ENCODE assay signal across 30 cellular contexts in the genomic region with DNA sequence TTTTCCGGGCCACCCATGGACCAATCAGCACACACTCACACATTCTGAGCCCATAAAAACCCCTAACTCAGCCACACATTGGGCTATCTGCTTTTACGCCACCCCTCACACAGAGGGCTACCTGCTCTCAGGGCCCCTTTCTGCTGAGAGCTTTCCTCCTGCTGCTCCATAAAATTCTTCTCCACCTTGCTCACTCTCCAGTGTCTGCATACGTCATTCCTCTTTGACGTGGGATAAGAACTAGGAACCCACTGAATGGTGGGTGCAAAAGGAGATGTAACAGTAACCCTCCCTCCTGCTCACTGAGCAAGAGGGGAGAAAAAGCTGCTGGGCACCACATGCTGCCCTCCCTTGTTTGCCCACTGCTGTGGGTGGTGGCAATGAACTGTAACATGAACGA.
"Had no signal": no experiment of that assay in that cellular context is flagged by ENCODE, and none has a peak within 500 bp of the region (broad histone marks: within the 10 kb centered on the region; RNA-seq: fewer than 3 reads in every experiment).

No MANE protein-coding gene starts in this region.

- H3K27me3 ChIP-seq: neural progenitor cell, neutrophil, pancreas, spleen, suprapubic skin, testis, tibial artery, transverse colon, upper lobe of right lung, uterus had no signal

- H3K4me3 ChIP-seq: neural progenitor cell, pancreas, prostate gland, skin epidermis, smooth muscle cell, spleen, suprapubic skin, testis, tibial artery, transverse colon, upper lobe of right lung, uterus had no signal

- ATAC-seq: naive thymus-derived CD4-positive, alpha-beta T cell; natural killer cell; pancreas; right cardiac atrium; sciatic nerve; stimulated activated memory B cell treated with anti-CD40 and anti-IgM and Interleukin-4, amounts not matched to agents 10 μg/mL and 1 μg/mL and 100 μg/mL, for 72 hours; stimulated activated naive CD8-positive, alpha-beta T cell treated with anti-CD3 and anti-CD28 coated beads, Interleukin-15, amount 100 ng/mL, for 72 hours; stimulated activated naive CD8-positive, alpha-beta T cell treated with anti-CD3 and anti-CD28 coated beads, Interleukin-15, Interleukin-2, amounts not matched to agents 100 U/mL and 50 U/mL, for 24 hours; upper lobe of right lung had no signal

- H3K27me3 Mint-ChIP-seq: stimulated activated memory B cell treated with anti-CD40 and anti-IgM and Interleukin-4, amounts not matched to agents 10 μg/mL and 1 μg/mL and 100 μg/mL, for 72 hours; stimulated activated naive CD8-positive, alpha-beta T cell treated with anti-CD3 and anti-CD28 coated beads, Interleukin-15, amount 100 ng/mL, for 72 hours; type B pancreatic cell had no signal

- H3K9me3 ChIP-seq: neutrophil, pancreas, prostate gland, spleen, suprapubic skin, testis, tibial artery, transverse colon, upper lobe of right lung, uterus had no signal

- H3K9ac ChIP-seq: neural progenitor cell had no signal

- FAIRE-seq: pancreas had no signal

- DNase-seq: naive thymus-derived CD4-positive, alpha-beta T cell; natural killer cell; nucleus accumbens; pancreas; right cardiac atrium; spleen; stimulated activated CD4-positive, alpha-beta T cell treated with anti-CD3 and anti-CD28 coated beads, Interleukin-12 subunit alpha, Interleukin-12 subunit beta, amount 100 ng/mL, for 4 hours; stimulated activated CD4-positive, alpha-beta T cell treated with anti-CD3 and anti-CD28 coated beads, Interleukin-1b, Interleukin-23, amount 100 ng/mL, for 48 hours; stimulated activated CD4-positive, alpha-beta T cell treated with anti-CD3 and anti-CD28 coated beads, Interleukin-4, amount 100 ng/mL, for 1 hour; stimulated activated CD4-positive, alpha-beta T cell treated with anti-CD3 and anti-CD28 coated beads, Interleukin-4, amount 100 ng/mL, for 4 hours; stimulated activated CD8-positive, alpha-beta memory T cell treated with anti-CD3 and anti-CD28 coated beads, Interleukin-4, amount 100 ng/mL, for 48 hours; stimulated activated naive CD4-positive, alpha-beta T cell; stimulated activated naive CD8-positive, alpha-beta T cell treated with anti-CD3 and anti-CD28 coated beads, Interleukin-15, amount 100 ng/mL, for 72 hours; stimulated activated naive CD8-positive, alpha-beta T cell treated with anti-CD3 and anti-CD28 coated beads, Interleukin-15, Interleukin-2, amounts not matched to agents 100 U/mL and 50 U/mL, for 24 hours; substantia nigra; testis; tibial artery; transverse colon; upper lobe of right lung; uterus had no signal

- H3K4me3 Mint-ChIP-seq: naive thymus-derived CD4-positive, alpha-beta T cell; natural killer cell; nephron; neural progenitor cell; stimulated activated memory B cell treated with anti-CD40 and anti-IgM and Interleukin-4, amounts not matched to agents 10 μg/mL and 1 μg/mL and 100 μg/mL, for 72 hours; stimulated activated naive CD8-positive, alpha-beta T cell treated with anti-CD3 and anti-CD28 coated beads, Interleukin-15, amount 100 ng/mL, for 72 hours; type B pancreatic cell had no signal

- H3K4me2 ChIP-seq: neural progenitor cell, smooth muscle cell had no signal

- H3K4me1 ChIP-seq: neural progenitor cell, pancreas, prostate gland, spleen, suprapubic skin, testis, tibial artery, transverse colon, upper lobe of right lung, uterus had no signal

- H3K27ac Mint-ChIP-seq: naive thymus-derived CD4-positive, alpha-beta T cell; natural killer cell; nephron; neural progenitor cell; stimulated activated memory B cell treated with anti-CD40 and anti-IgM and Interleukin-4, amounts not matched to agents 10 μg/mL and 1 μg/mL and 100 μg/mL, for 72 hours; stimulated activated naive CD8-positive, alpha-beta T cell treated with anti-CD3 and anti-CD28 coated beads, Interleukin-15, amount 100 ng/mL, for 72 hours; type B pancreatic cell had no signal

- H2AFZ ChIP-seq: neural progenitor cell had no signal

- H3K9me3 Mint-ChIP-seq: natural killer cell; nephron; neural progenitor cell; stimulated activated naive CD8-positive, alpha-beta T cell treated with anti-CD3 and anti-CD28 coated beads, Interleukin-15, amount 100 ng/mL, for 72 hours; type B pancreatic cell had no signal

- H3K27ac ChIP-seq: neural progenitor cell, neutrophil, pancreas, prostate gland, skin epidermis, spleen, suprapubic skin, testis, tibial artery, transverse colon, upper lobe of right lung, uterus had no signal

- H3K4me1 Mint-ChIP-seq: naive thymus-derived CD4-positive, alpha-beta T cell; natural killer cell; nephron; neural progenitor cell; stimulated activated memory B cell treated with anti-CD40 and anti-IgM and Interleukin-4, amounts not matched to agents 10 μg/mL and 1 μg/mL and 100 μg/mL, for 72 hours; stimulated activated naive CD8-positive, alpha-beta T cell treated with anti-CD3 and anti-CD28 coated beads, Interleukin-15, amount 100 ng/mL, for 72 hours had no signal

- H3K36me3 ChIP-seq: neural progenitor cell, neutrophil, pancreas, prostate gland, spleen, suprapubic skin, tibial artery, transverse colon, upper lobe of right lung, uterus had no signal

- H3K36me3 Mint-ChIP-seq: naive thymus-derived CD4-positive, alpha-beta T cell; natural killer cell; neural progenitor cell; stimulated activated memory B cell treated with anti-CD40 and anti-IgM and Interleukin-4, amounts not matched to agents 10 μg/mL and 1 μg/mL and 100 μg/mL, for 72 hours; type B pancreatic cell had no signal
